In the genomic region with DNA sequence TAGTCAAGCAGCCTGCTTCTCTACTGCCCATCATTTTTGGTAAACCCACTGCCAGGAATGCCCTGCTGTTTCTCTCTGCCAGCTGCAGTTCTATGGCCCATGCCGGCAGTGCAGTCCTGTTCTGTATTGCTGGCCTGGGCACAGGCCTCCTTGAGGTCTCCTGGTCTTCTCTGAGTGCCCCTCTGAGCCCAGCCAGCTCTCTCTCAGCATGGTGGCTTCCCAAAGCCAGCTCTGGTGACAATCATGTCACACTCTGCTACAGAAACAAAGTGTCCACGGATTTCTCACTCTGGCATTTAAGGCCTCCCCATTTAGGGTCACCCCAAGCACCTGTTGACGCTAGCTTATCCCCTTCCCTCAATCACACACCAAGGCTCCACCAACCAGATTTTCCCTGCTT, we compare ENCODE assay signal across 33 cellular contexts.
"Had no signal": no experiment of that assay in that cellular context is flagged by ENCODE, and none has a peak within 500 bp of the region (broad histone marks: within the 10 kb centered on the region; RNA-seq: fewer than 3 reads in every experiment).

No MANE protein-coding gene starts in this region.

- H3K4me1 ChIP-seq: ascending aorta, Peyer's patch, SJCRH30 had no signal

- H3K9me3 ChIP-seq: ascending aorta, MG63, Peyer's patch, SJCRH30 had no signal

- H3K27ac ChIP-seq: ascending aorta, Peyer's patch, SJCRH30, SK-N-MC, WERI-Rb-1 had no signal

- H3K27me3 Mint-ChIP-seq: activated CD4-positive, alpha-beta memory T cell treated with anti-CD3 and anti-CD28 coated beads, Interleukin-2, amount 10 ng/mL, durations not matched to agents 7 days and 5 days; activated naive CD4-positive, alpha-beta T cell treated with anti-CD3 and anti-CD28 coated beads, Interleukin-2, amount 50 U/mL, for 24 hours; activated T-cell treated with anti-CD3 and anti-CD28 coated beads, Interleukin-2, amount 50 U/mL, for 24 hours had no signal

- H3K27ac Mint-ChIP-seq: activated CD4-positive, alpha-beta memory T cell treated with anti-CD3 and anti-CD28 coated beads, Interleukin-2, amount 10 ng/mL, durations not matched to agents 7 days and 5 days; activated naive CD4-positive, alpha-beta T cell treated with anti-CD3 and anti-CD28 coated beads, Interleukin-2, amount 50 U/mL, for 24 hours; activated naive CD8-positive, alpha-beta T cell treated with anti-CD3 and anti-CD28 coated beads, Interleukin-2, amount 10 ng/mL, durations not matched to agents 7 days and 5 days; activated T-cell treated with anti-CD3 and anti-CD28 coated beads, Interleukin-2, amount 50 U/mL, for 24 hours; activated T-helper 2 cell treated with anti-CD3 and anti-CD28 coated beads, Interferon-gamma antibody, Interleukin-2, Interleukin-4, amounts not matched to agents 10 μg/mL and 5 μg/mL and 100 μg/mL, durations not matched to agents 14 hours and 24 hours and 36 hours had no signal

- H3K4me1 Mint-ChIP-seq: activated CD4-positive, alpha-beta memory T cell treated with anti-CD3 and anti-CD28 coated beads, Interleukin-2, amount 10 ng/mL, durations not matched to agents 7 days and 5 days; activated naive CD4-positive, alpha-beta T cell treated with anti-CD3 and anti-CD28 coated beads, Interleukin-2, amount 50 U/mL, for 24 hours; activated naive CD8-positive, alpha-beta T cell treated with anti-CD3 and anti-CD28 coated beads, Interleukin-2, amount 10 ng/mL, durations not matched to agents 7 days and 5 days had no signal

- ATAC-seq: PC-3 had no signal

- H3K36me3 ChIP-seq: Peyer's patch, SJCRH30, WERI-Rb-1 had no signal

- H3K4me3 Mint-ChIP-seq: activated CD4-positive, alpha-beta memory T cell treated with anti-CD3 and anti-CD28 coated beads, Interleukin-2, amount 10 ng/mL, durations not matched to agents 7 days and 5 days; activated naive CD4-positive, alpha-beta T cell treated with anti-CD3 and anti-CD28 coated beads, Interleukin-2, amount 50 U/mL, for 24 hours; activated naive CD8-positive, alpha-beta T cell treated with anti-CD3 and anti-CD28 coated beads, Interleukin-2, amount 10 ng/mL, durations not matched to agents 7 days and 5 days; activated T-cell treated with anti-CD3 and anti-CD28 coated beads, Interleukin-2, amount 50 U/mL, for 24 hours had no signal

- H3K9me3 Mint-ChIP-seq: activated CD4-positive, alpha-beta memory T cell treated with anti-CD3 and anti-CD28 coated beads, Interleukin-2, amount 10 ng/mL, durations not matched to agents 7 days and 5 days; activated naive CD4-positive, alpha-beta T cell treated with anti-CD3 and anti-CD28 coated beads, Interleukin-2, amount 50 U/mL, for 24 hours; activated naive CD8-positive, alpha-beta T cell treated with anti-CD3 and anti-CD28 coated beads, Interleukin-2, amount 10 ng/mL, durations not matched to agents 7 days and 5 days; activated T-cell treated with anti-CD3 and anti-CD28 coated beads, Interleukin-2, amount 50 U/mL, for 24 hours; activated T-helper 2 cell treated with anti-CD3 and anti-CD28 coated beads, Interferon-gamma antibody, Interleukin-2, Interleukin-4, amounts not matched to agents 10 μg/mL and 5 μg/mL and 100 μg/mL, durations not matched to agents 14 hours and 24 hours and 36 hours had no signal

- DNase-seq: activated CD4-positive, alpha-beta memory T cell treated with anti-CD3 and anti-CD28 coated beads, Interleukin-2, amount 10 ng/mL, durations not matched to agents 7 days and 5 days; activated CD4-positive, alpha-beta T cell treated with anti-CD3 and anti-CD28 coated beads for 1 hour; activated CD4-positive, alpha-beta T cell treated with anti-CD3 and anti-CD28 coated beads for 48 hours; activated CD4-positive, CD25-positive, alpha-beta regulatory T cell; activated gamma-delta T cell; activated naive CD4-positive, alpha-beta T cell treated with Interleukin-2 at 50 U/mL for 16 hours; activated naive CD8-positive, alpha-beta T cell treated with anti-CD3 and anti-CD28 coated beads, Interleukin-2, amount 10 ng/mL, durations not matched to agents 7 days and 5 days; activated T-cell treated with anti-CD3 and anti-CD28 coated beads, Interleukin-2, amount 50 U/mL, for 24 hours; amygdala; Kasumi-1; KG1; MG63; MV-4-11; NCI-H1092; NCI-H1436 treated with DMSO at 0.1 percent for 48 hours; NCI-H1694 treated with DMSO at 0.1 percent for 48 hours; NCI-H2029; NCI-H2107; NCI-H2171; NCI-H510A; NCI-H526; NCI-H748 treated with DMSO at 0.1 percent for 48 hours; NK-92 treated with Interleukin-12 subunit alpha and Interleukin-12 subunit beta, amount 100 ng/mL, for 24 hours; PC-3; Peyer's patch; RPMI8226; SJCRH30; T1000; WERI-Rb-1 had no signal

- H3K4me3 ChIP-seq: ascending aorta, MG63, Peyer's patch, SJCRH30, SK-N-MC had no signal

- H3K27me3 ChIP-seq: ascending aorta, MG63, Peyer's patch, SJCRH30 had no signal
